ENCODE assay signal across 8 cellular contexts in genomic region chr14:77025744-77026165, GRCh38. TPM values are rescaled to one million over a fixed set of nuclear protein-coding genes. Genes with fewer than 3 reads are reported as not detected.
DNase-seq lines count a peak whose midpoint lies in the region; TF ChIP-seq lines count a peak whose summit lies in the region.

No MANE protein-coding gene starts in this region.

- no peak overlapping the region for H3K27ac Mint-ChIP-seq in Calu3 (ENCODE audit: unreplicated experiment)

- no peaks in the 10 kb centered on the region for H3K27me3 Mint-ChIP-seq in Calu3 (ENCODE audit: unreplicated experiment)

- peaks cover 62% of the 10 kb centered on the region for H3K36me3 Mint-ChIP-seq in Calu3 (ENCODE audit: insufficient read depth, unreplicated experiment)

- TF ChIP-seq CTCF in Calu3 (IDR thresholded peaks at IDR 0.05; ENCODE audit: unreplicated experiment) (no peak), PC-9 (conservative IDR thresholded peaks at IDR 0.05) (no peak), esophagus squamous epithelium (IDR thresholded peaks at IDR 0.05) (no peak), parathyroid adenoma (IDR thresholded peaks at IDR 0.05) (no peak)

- no peaks in the 10 kb centered on the region for H3K9me2 ChIP-seq in PC-9 (ENCODE audit: insufficient read depth)

- H3K4me3 ChIP-seq in PC-9 (peak overlapping the region; percentile 64), esophagus squamous epithelium (peak overlapping the region; percentile 78 to 93 (median 82)), parathyroid adenoma (ENCODE audit: low read depth, low read length) (peak overlapping the region; percentile 96)

- POLR2A ChIA-PET in PC-9 (lab: Charles Lee; ENCODE audit: unreplicated experiment): interaction anchor here (0.6 to 0.9 kb wide), 5 partner anchors 42 to 107 kb away, joined by 3 to 17 read pairs (median 4); no protein-coding TSS in a partner anchor

- intact Hi-C loops in Calu3 (cut with micrococcal nuclease; ENCODE audit: unreplicated experiment) (no loop called here), PC-9 (cut with micrococcal nuclease; ENCODE audit: unreplicated experiment) (no loop called here), esophagus squamous epithelium (cut with DNase I) (loop anchor here (5.0 kb wide), 1 partner anchor 108 kb away; no protein-coding TSS in a partner anchor)

- BruUV-seq in Calu3 (replicated peaks; lab: Mats Ljungman, UMichigan) (no TSS peak), PC-9 (replicated peaks; lab: Mats Ljungman, UMichigan) (no TSS peak)

- H3K4me1 Mint-ChIP-seq in Calu3 (ENCODE audit: low read depth, unreplicated experiment): peaks cover 37% of the 10 kb centered on the region

- H3K4me1 ChIP-seq in PC-9 (replicated peaks; ENCODE audit: insufficient read depth) (peaks cover 56% of the 10 kb centered on the region), esophagus squamous epithelium (peaks cover 52 to 84% (median 53%) of the 10 kb centered on the region in 3 donors), parathyroid adenoma (peaks cover 19% of the 10 kb centered on the region)

- no peaks in the 10 kb centered on the region for H3K9me3 Mint-ChIP-seq in Calu3 (ENCODE audit: low read depth, unreplicated experiment)

- H3K9ac ChIP-seq in parathyroid adenoma: peak overlapping the region; percentile 100

- H3K9me3 ChIP-seq in PC-9 (ENCODE audit: insufficient read depth, low read depth) (no peaks in the 10 kb centered on the region), esophagus squamous epithelium (no peaks in the 10 kb centered on the region), parathyroid adenoma (ENCODE audit: control insufficient read depth, low read length) (no peaks in the 10 kb centered on the region)

- DNase-seq in Calu3 (no peak), PC-9 (peak in 1 of 2 experiments; percentile 37), esophagus squamous epithelium (lab: John Stamatoyannopoulos, UW) (no peak), ureter (ENCODE audit: low spot score) (no peak), NOMO-1 treated with DMSO at 0.1 percent for 48 hours (lab: John Stamatoyannopoulos, UW; ENCODE audit: unreplicated experiment) (no peak), NCI-H187 treated with DMSO at 0.1 percent for 48 hours (lab: John Stamatoyannopoulos, UW) (no peak)
- no peak for DNase-seq in NK-92 treated with Interleukin-12 subunit alpha and Interleukin-12 subunit beta, amount 100 ng/mL, for 24 hours (lab: John Stamatoyannopoulos, UW)

- peaks cover 13% of the 10 kb centered on the region for H4K20me1 ChIP-seq in PC-9 (ENCODE audit: insufficient read depth)

- no CpG with 5 or more reads among the region's 42 CpGs for WGBS in esophagus squamous epithelium, 2 donors

- H3K79me2 ChIP-seq in PC-9 (ENCODE audit: low read depth): peaks cover 81% of the 10 kb centered on the region
- peaks cover 31% of the 10 kb centered on the region for H3K79me2 ChIP-seq in parathyroid adenoma

- H3K36me3 ChIP-seq in PC-9 (ENCODE audit: low read depth): peaks cover 16% of the 10 kb centered on the region
- H3K36me3 ChIP-seq in esophagus squamous epithelium: peaks cover 0 to 9% (median 5%) of the 10 kb centered on the region in 3 donors
- no peaks in the 10 kb centered on the region for H3K36me3 ChIP-seq in parathyroid adenoma (ENCODE audit: control insufficient read depth, insufficient read depth, low read length)

- no peaks in the 10 kb centered on the region for H3K27me3 ChIP-seq in PC-9 (ENCODE audit: insufficient read depth, low read depth)
- H3K27me3 ChIP-seq in esophagus squamous epithelium: no peaks in the 10 kb centered on the region
- no peaks in the 10 kb centered on the region for H3K27me3 ChIP-seq in parathyroid adenoma (ENCODE audit: control insufficient read depth, insufficient read depth, low read length)

- H3K4me2 ChIP-seq in PC-9 (peak overlapping the region; percentile 92), parathyroid adenoma (ENCODE audit: low read length) (peak overlapping the region; percentile 98)

- peak overlapping the region; percentile 88 for H3K27ac ChIP-seq in PC-9
- H3K27ac ChIP-seq in esophagus squamous epithelium: peak overlapping the region; percentile 99 to 100 (median 99)
- peak overlapping the region; percentile 100 for H3K27ac ChIP-seq in parathyroid adenoma

- no peak overlapping the region for H2AFZ ChIP-seq in PC-9
- no peak overlapping the region for H2AFZ ChIP-seq in parathyroid adenoma

- no peak for TF ChIP-seq POLR2A in esophagus squamous epithelium (IDR thresholded peaks at IDR 0.05)

- CTCF ChIA-PET in Calu3 (lab: Charles Lee): interaction anchor here (2.9 kb wide), 1 partner anchor 64 kb away, joined by 10 read pairs; no protein-coding TSS in a partner anchor
- CTCF ChIA-PET in PC-9 (lab: Charles Lee): interaction anchor here (0.7 to 2.5 kb wide), 8 partner anchors 17 to 103 kb away, joined by 3 to 13 read pairs (median 6); no protein-coding TSS in a partner anchor

- peak overlapping the region; percentile 61 for H3K4me3 Mint-ChIP-seq in Calu3 (ENCODE audit: low read depth, unreplicated experiment)

- H3F3A ChIP-seq in PC-9 (ENCODE audit: insufficient read depth, low read depth): peaks cover 60% of the 10 kb centered on the region

RNA-seq across cellular contexts. Expression of gene IRF2BPL, which starts 2.8 kb away (rescaled TPM):
- total RNA-seq in Calu3 (2022): 30.1 and 33.1 TPM in 2 replicates
- total RNA-seq in PC-9 (2021): 74.6 and 84.5 TPM in 2 replicates
- 10 to 100 TPM; 15.8 to 28.8 (median 24.0) TPM for total RNA-seq in esophagus squamous epithelium
- total RNA-seq in ureter: 77.2 TPM
